ENCODE assay signal across 8 cellular contexts in genomic region chr1:109396971-109397370, GRCh38. TPM values are rescaled to one million over a fixed set of nuclear protein-coding genes. Genes with fewer than 3 reads are reported as not detected.
DNase-seq lines count a peak whose midpoint lies in the region; ATAC-seq, FAIRE-seq and TF ChIP-seq lines count a peak whose summit lies in the region.

No MANE protein-coding gene starts in this region.

- DNase-seq in A549 (ENCODE audit: low read depth in 1 of 2, low spot score in 1 of 2) (no peak), GM23338 (ENCODE audit: low spot score) (no peak), left lung (no peak), middle frontal gyrus (ENCODE audit: extremely low spot score, low spot score) (no peak), amniotic stem cell (lab: John Stamatoyannopoulos, UW) (no peak), activated gamma-delta T cell (lab: John Stamatoyannopoulos, UW) (no peak)
- no peak for DNase-seq in activated naive CD8-positive, alpha-beta T cell treated with anti-CD3 and anti-CD28 coated beads, Interleukin-2, amount 10 ng/mL, durations not matched to agents 7 days and 5 days

- CTCF ChIA-PET in A549 (lab: Yijun Ruan, JAX) = interaction anchor here (1.6 to 14.1 kb wide), 4 partner anchors 114 to 190 kb away, joined by 3 to 107 read pairs (median 44); partner anchors contain the start of gene PSRC1

- TF ChIP-seq EP300 in A549 (IDR thresholded peaks at IDR 0.05) = no peak

- H4K20me1 ChIP-seq in GM23338 (replicated peaks; ENCODE audit: insufficient read depth) = peaks cover 8% of the 10 kb centered on the region

- H3K27me3 Mint-ChIP-seq in GM23338 (ENCODE audit: insufficient read depth, low read depth, poor library complexity) = peaks cover 15% of the 10 kb centered on the region
- peaks cover 32% of the 10 kb centered on the region for H3K27me3 Mint-ChIP-seq in activated naive CD8-positive, alpha-beta T cell treated with anti-CD3 and anti-CD28 coated beads, Interleukin-2, amount 10 ng/mL, durations not matched to agents 7 days and 5 days

- peaks cover 32% of the 10 kb centered on the region for H3K4me1 ChIP-seq in A549
- H3K4me1 ChIP-seq in GM23338 (ENCODE audit: insufficient read depth) = peaks cover 28% of the 10 kb centered on the region
- peaks cover 35 to 65% of the 10 kb centered on the region in 2 donors for H3K4me1 ChIP-seq in left lung
- peaks cover 5% of the 10 kb centered on the region for H3K4me1 ChIP-seq in thymus (ENCODE audit: control insufficient read depth, insufficient read depth, low read length)

- H3K27ac Mint-ChIP-seq in GM23338 = no peak overlapping the region; the same call in 1 of the 2 replicates
- H3K27ac Mint-ChIP-seq in activated naive CD8-positive, alpha-beta T cell treated with anti-CD3 and anti-CD28 coated beads, Interleukin-2, amount 10 ng/mL, durations not matched to agents 7 days and 5 days = no peak overlapping the region

- H3K27ac ChIP-seq in A549 (peak overlapping the region; percentile 68 to 88; a peak in 5 of 6 replicates), GM23338 (ENCODE audit: low read depth) (0 out of 2 replicates have a peak overlapping the region, but pooled peaks have one; percentile 48), left lung (peak overlapping the region; percentile 44 to 86), thymus (ENCODE audit: low read depth) (no peak overlapping the region)

- H3K4me1 Mint-ChIP-seq in GM23338 = peaks cover 44% of the 10 kb centered on the region
- H3K4me1 Mint-ChIP-seq in activated naive CD8-positive, alpha-beta T cell treated with anti-CD3 and anti-CD28 coated beads, Interleukin-2, amount 10 ng/mL, durations not matched to agents 7 days and 5 days = peaks cover 33% of the 10 kb centered on the region

- TF ChIP-seq CTCF in A549 (IDR thresholded peaks at IDR 0.05) (no peak), GM23338 (conservative IDR thresholded peaks at IDR 0.05; ENCODE audit: low read depth in 2 of 2) (no peak), left lung (IDR thresholded peaks at IDR 0.05) (no peak)

- 55% methylated on average over 14 of the region's 14 CpGs for WGBS in A549 (ENCODE audit: missing lambda C conversion rate)
- WGBS in thymus = 13% methylated on average over 14 of the region's 14 CpGs

- H3K9me3 ChIP-seq in A549 (no peaks in the 10 kb centered on the region), left lung (no peaks in the 10 kb centered on the region), thymus (ENCODE audit: control insufficient read depth) (no peaks in the 10 kb centered on the region)

- no peak for TF ChIP-seq RAD21 in A549 (conservative IDR thresholded peaks at IDR 0.05 in 1 of 2, IDR thresholded peaks at IDR 0.05 in 1 of 2)

- POLR2A ChIA-PET in A549 (lab: Yijun Ruan, JAX) = no interaction called here
- POLR2A ChIA-PET in activated naive CD8-positive, alpha-beta T cell treated with anti-CD3 and anti-CD28 coated beads, Interleukin-2, amount 10 ng/mL, durations not matched to agents 7 days and 5 days (lab: Charles Lee) = interaction anchor here (1.1 to 3.8 kb wide), 3 partner anchors 28 to 136 kb away, joined by 3 to 22 read pairs (median 12); partner anchors contain the start of gene PSRC1

- H3K9me3 Mint-ChIP-seq in GM23338 = no peaks in the 10 kb centered on the region
- no peaks in the 10 kb centered on the region for H3K9me3 Mint-ChIP-seq in activated naive CD8-positive, alpha-beta T cell treated with anti-CD3 and anti-CD28 coated beads, Interleukin-2, amount 10 ng/mL, durations not matched to agents 7 days and 5 days

- H3K4me3 ChIP-seq in A549 = peak overlapping the region; percentile 86
- H3K4me3 ChIP-seq in GM23338 = peak overlapping the region; percentile 71
- H3K4me3 ChIP-seq in left lung = peak overlapping the region; percentile 50
- peak overlapping the region; percentile 81 for H3K4me3 ChIP-seq in thymus (ENCODE audit: low read length)

- no peak for ATAC-seq in A549
- no peak for ATAC-seq in GM23338
- no peak for ATAC-seq in activated naive CD8-positive, alpha-beta T cell treated with anti-CD3 and anti-CD28 coated beads, Interleukin-2, amount 10 ng/mL, durations not matched to agents 7 days and 5 days (ENCODE audit: low read depth)
- peak; percentile 6 for ATAC-seq in left lung

- H3K79me2 ChIP-seq in GM23338 (replicated peaks; ENCODE audit: insufficient read depth) = peaks cover 50% of the 10 kb centered on the region

- no peaks in the 10 kb centered on the region for H3K9me2 ChIP-seq in GM23338 (ENCODE audit: insufficient read depth)

- H3K27me3 ChIP-seq in GM23338 (ENCODE audit: insufficient read depth) = no peaks in the 10 kb centered on the region
- H3K27me3 ChIP-seq in left lung = no peaks in the 10 kb centered on the region
- H3K27me3 ChIP-seq in thymus (ENCODE audit: control insufficient read depth, insufficient read depth) = peaks cover 3% of the 10 kb centered on the region

- peaks cover 9% of the 10 kb centered on the region for H3F3A ChIP-seq in GM23338 (replicated peaks; ENCODE audit: low read depth)

- no peak for TF ChIP-seq POLR2A in A549 (IDR thresholded peaks at IDR 0.05; ENCODE audit: low read length)

- H3K36me3 ChIP-seq in GM23338 (ENCODE audit: insufficient read depth) (no peaks in the 10 kb centered on the region), left lung (peaks cover 0 to 14% of the 10 kb centered on the region in 2 donors), thymus (ENCODE audit: control insufficient read depth, insufficient read depth) (peaks cover 2% of the 10 kb centered on the region)

- H2AFZ ChIP-seq in GM23338 = no peak overlapping the region

- peaks cover 2% of the 10 kb centered on the region for H3K36me3 Mint-ChIP-seq in GM23338 (ENCODE audit: low read depth)
- H3K36me3 Mint-ChIP-seq in activated naive CD8-positive, alpha-beta T cell treated with anti-CD3 and anti-CD28 coated beads, Interleukin-2, amount 10 ng/mL, durations not matched to agents 7 days and 5 days = no peaks in the 10 kb centered on the region

- H3K4me2 ChIP-seq in A549 = peak overlapping the region; percentile 92
- peak overlapping the region; percentile 92 for H3K4me2 ChIP-seq in GM23338

- peak overlapping the region; percentile 94 for H3K4me3 Mint-ChIP-seq in GM23338
- peak overlapping the region; percentile 87 for H3K4me3 Mint-ChIP-seq in activated naive CD8-positive, alpha-beta T cell treated with anti-CD3 and anti-CD28 coated beads, Interleukin-2, amount 10 ng/mL, durations not matched to agents 7 days and 5 days

- FAIRE-seq in A549 (lab: Jason Lieb, UNC) = no peak

- intact Hi-C loops in left lung (cut with DNase I) = loop anchor here in 1 of 2 donors (5.0 kb wide), 1 partner anchor 120 kb away; no protein-coding TSS in a partner anchor

TF ChIP-seq in A549, 52 proteins besides CTCF, POLR2A, EP300 and RAD21 (continues in another document):
- TF ChIP-seq POLR2AphosphoS2 (conservative IDR thresholded peaks at IDR 0.05; ENCODE audit: low read length) (no peak), CHD2 (IDR thresholded peaks at IDR 0.05; ENCODE audit: low read length, partially characterized antibody) (no peak), CBX8 (IDR thresholded peaks at IDR 0.05) (no peak), ATOH8 (CRISPR knock-in tag; IDR thresholded peaks at IDR 0.05; ENCODE audit: low read depth) (no peak)

TF ChIP-seq in GM23338, 12 proteins besides CTCF, POLR2A, EP300 and RAD21 (continues in another document):
- TF ChIP-seq ZNF114 (CRISPR knock-in tag; IDR thresholded peaks at IDR 0.05) = no peak
- no peak for TF ChIP-seq CREB1 (CRISPR knock-in tag; IDR thresholded peaks at IDR 0.05; ENCODE audit: low read depth)
- TF ChIP-seq STAT1 (IDR thresholded peaks at IDR 0.05; ENCODE audit: unreplicated experiment) = no peak

RNA-seq across cellular contexts. Expression of gene SORT1, which starts 0.7 kb away (rescaled TPM):
- polyA plus RNA-seq in A549 (2011; rRNA removed) = 13.8 and 14.7 TPM in 2 replicates
- 1.5 and 2.0 TPM in 2 replicates for polyA plus RNA-seq in A549 (2012; cell fraction: cytosol; rRNA removed)
- polyA plus RNA-seq in A549 (2012; cell fraction: nucleus; rRNA removed) = 2.3 and 3.7 TPM in 2 replicates
- polyA plus RNA-seq in A549 (2017; fragmentation: RNase III; extraction: RNeasy Plus Mini Kit Qiagen cat#74134 plus additional on column Dnase treatment) = 5.0 to 6.7 TPM (median 6.0 TPM) in 3 replicates
- 50.6 and 53.3 TPM in 2 replicates for polyA minus RNA-seq in A549 (2011; rRNA and poly(A)+ RNA removed)
- 51.7 and 55.4 TPM in 2 replicates for total RNA-seq in GM23338 (2014; rRNA removed; shearing (Covaris generic))
- 10.3 and 10.9 TPM in 2 replicates for polyA plus RNA-seq in GM23338 (2016; fragmentation: Nextera tagmentation; extraction: Ambion mirVana)
- 10 to 100 TPM in 1 of 2 experiments, 1 to 10 TPM in 1; 6.5 to 11.0 TPM for total RNA-seq in activated naive CD8-positive, alpha-beta T cell treated with anti-CD3 and anti-CD28 coated beads, Interleukin-2, amount 10 ng/mL, durations not matched to agents 7 days and 5 days
- total RNA-seq in left lung = 100 to 1,000 TPM; 123 to 165 TPM
- 10.3 TPM for polyA plus RNA-seq in thymus

RNA-seq across cellular contexts. Expression of gene PSMA5, which starts 29.3 kb away (rescaled TPM):
- polyA plus RNA-seq in A549 (2011; rRNA removed) (140 and 147 TPM in 2 replicates), A549 (2017; fragmentation: RNase III; extraction: RNeasy Plus Mini Kit Qiagen cat#74134 plus additional on column Dnase treatment) (92.7 to 99.6 TPM (median 93.7 TPM) in 3 replicates), GM23338 (2016; fragmentation: Nextera tagmentation; extraction: Ambion mirVana) (107 and 126 TPM in 2 replicates), thymus (72.3 TPM)
- 103 and 116 TPM in 2 replicates for polyA plus RNA-seq in A549 (2012; cell fraction: cytosol; rRNA removed)
- 43.3 and 48.8 TPM in 2 replicates for polyA plus RNA-seq in A549 (2012; cell fraction: nucleus; rRNA removed)
- polyA minus RNA-seq in A549 (2011; rRNA and poly(A)+ RNA removed) = 39.2 and 44.6 TPM in 2 replicates
- 94.2 and 104 TPM in 2 replicates for total RNA-seq in GM23338 (2014; rRNA removed; shearing (Covaris generic))
- 100 to 1,000 TPM; 135 TPM for total RNA-seq in activated naive CD8-positive, alpha-beta T cell treated with anti-CD3 and anti-CD28 coated beads, Interleukin-2, amount 10 ng/mL, durations not matched to agents 7 days and 5 days
- total RNA-seq in left lung = 10 to 100 TPM; 62.2 to 89.0 TPM
